ENCODE assay signal across 8 cellular contexts in genomic region chr2:173076557-173077345, GRCh38. TPM values are rescaled to one million over a fixed set of nuclear protein-coding genes. Genes with fewer than 3 reads are reported as not detected.
DNase-seq lines count a peak whose midpoint lies in the region; ATAC-seq, FAIRE-seq and TF ChIP-seq lines count a peak whose summit lies in the region.

No MANE protein-coding gene starts in this region.

- no TSS peak for BruUV-seq in OCI-LY7 (replicated peaks; lab: Mats Ljungman, UMichigan)
- BruUV-seq in K562 (replicated peaks; lab: Mats Ljungman, UMichigan) = TSS peak; percentile 43

- no peak for TF ChIP-seq EP300 in K562 (IDR thresholded peaks at IDR 0.05; ENCODE audit: low read length)

- H3K27me3 ChIP-seq in BJ (ENCODE audit: control insufficient read depth, insufficient read depth, low read length) (no peaks in the 10 kb centered on the region), K562 (ENCODE audit: control insufficient read depth in 2 of 2, insufficient read depth in 2 of 2, low read length in 2 of 2) (no peaks in the 10 kb centered on the region), spleen (replicated peaks in 1 of 7) (peaks cover 0 to 12% (median 0%) of the 10 kb centered on the region in 7 donors)

- no peaks in the 10 kb centered on the region for H3K9me1 ChIP-seq in K562 (ENCODE audit: control insufficient read depth, insufficient read depth, low read length)

- H3K79me2 ChIP-seq in OCI-LY7 (ENCODE audit: insufficient read depth, low read depth, low read length) (peaks cover 18% of the 10 kb centered on the region; the same call in 1 of the 2 replicates), K562 (ENCODE audit: control insufficient read depth, insufficient read depth, low read length) (peaks cover 58% of the 10 kb centered on the region)

- POLR2A ChIA-PET in BJ (lab: Charles Lee) (interaction anchor here (0.7 to 1.0 kb wide), 3 partner anchors 74 to 286 kb away, joined by 3 to 9 read pairs (median 3); no protein-coding TSS in a partner anchor), OCI-LY7 (lab: Charles Lee) (interaction anchor here (0.6 to 0.7 kb wide), 4 partner anchors 39 to 780 kb away, joined by 3 to 11 read pairs (median 4); no protein-coding TSS in a partner anchor), K562 (lab: Yijun Ruan, JAX) (interaction anchor here (2.2 to 5.2 kb wide), 2 partner anchors 11 to 14 kb away, joined by 7 to 51 read pairs; no protein-coding TSS in a partner anchor)

- H4K20me1 ChIP-seq in OCI-LY7 (ENCODE audit: insufficient read depth, low read length) (no peaks in the 10 kb centered on the region), K562 (replicated peaks; ENCODE audit: control insufficient read depth, insufficient read depth, low read length) (no peaks in the 10 kb centered on the region)

- no peaks in the 10 kb centered on the region for H3K9me2 ChIP-seq in OCI-LY7 (ENCODE audit: insufficient read depth, low read length)

- H3K4me1 ChIP-seq in OCI-LY7 (ENCODE audit: insufficient read depth, low read length, poor library complexity, severe bottlenecking) (peaks cover 14% of the 10 kb centered on the region), K562 (replicated peaks in 1 of 2; ENCODE audit: control insufficient read depth in 2 of 2, insufficient read depth in 2 of 2, low read length in 2 of 2) (peaks cover 17% of the 10 kb centered on the region in 2 experiments; a peak in 4 of 5 replicates), spleen (peaks cover 0 to 32% (median 23%) of the 10 kb centered on the region in 6 donors)

- H3K4me2 ChIP-seq in OCI-LY7 (ENCODE audit: low read length) (peak overlapping the region; percentile 97), K562 (ENCODE audit: insufficient read depth, low read length) (peak overlapping the region; percentile 86)

- ATAC-seq in GM18867 (IDR thresholded peaks at IDR 0.05; ENCODE audit: unreplicated experiment) (peak; percentile 33), HG03066 (IDR thresholded peaks at IDR 0.05; ENCODE audit: low read depth, unreplicated experiment) (peak; percentile 36), K562 (peak; percentile 52)

- no peak for TF ChIP-seq RAD21 in K562 (CRISPR knock-in tag; conservative IDR thresholded peaks at IDR 0.05 in 1 of 2, IDR thresholded peaks at IDR 0.05 in 1 of 2)

- H3K27ac ChIP-seq in OCI-LY7 (ENCODE audit: low read depth, low read length, poor library complexity, severe bottlenecking) = peak overlapping the region; percentile 39
- peak overlapping the region; percentile 78 for H3K27ac ChIP-seq in K562 (ENCODE audit: extremely low read depth, low read depth, low read length)
- peak overlapping the region; percentile 55 to 90 (median 86) for H3K27ac ChIP-seq in spleen

- CTCF ChIA-PET in BJ (lab: Yijun Ruan, JAX) (interaction anchor here (0.5 to 3.3 kb wide), 4 partner anchors 11 to 111 kb away, joined by 3 to 8 read pairs (median 4); no protein-coding TSS in a partner anchor), OCI-LY7 (lab: Charles Lee; ENCODE audit: unreplicated experiment) (no interaction called here), K562 (lab: Yijun Ruan, JAX; ENCODE audit: low intra/inter-chr PET ratio) (interaction anchor here (0.6 kb wide), 1 partner anchor 138 kb away, joined by 4 read pairs; no protein-coding TSS in a partner anchor)

- DNase-seq in BJ (ENCODE audit: low read depth) (no peak), OCI-LY7 (ENCODE audit: low spot score) (peak; percentile 41), K562 (ENCODE audit: extremely low read depth in 1 of 4, low spot score in 3 of 4) (peak; percentile 42 to 62 (median 46)), iPS-NIHi7 (ENCODE audit: extremely low spot score) (peak; percentile 54), spleen (peak; percentile 87)
- no peak for DNase-seq in activated CD4-positive, alpha-beta T cell treated with anti-CD3 and anti-CD28 coated beads, Interleukin-2, amount 50 U/mL, for 4 hours

- peak; percentile 18 for TF ChIP-seq POLR2A in K562 (conservative IDR thresholded peaks at IDR 0.05)
- no peak for TF ChIP-seq POLR2A in spleen (IDR thresholded peaks at IDR 0.05)

- H3K9me3 ChIP-seq in OCI-LY7 (ENCODE audit: low read length) (no peaks in the 10 kb centered on the region), K562 (replicated peaks; ENCODE audit: control insufficient read depth, insufficient read depth, low read depth, low read length) (no peaks in the 10 kb centered on the region), spleen (no peaks in the 10 kb centered on the region)

- intact Hi-C loops in OCI-LY7 (cut with micrococcal nuclease; ENCODE audit: unreplicated experiment) = loop anchor here (5.0 kb wide), 2 partner anchors 136 to 276 kb away; partner anchors contain the start of gene CDCA7
- intact Hi-C loops in K562 (cut with micrococcal nuclease) = loop anchor here (2.0 kb wide), 1 partner anchor 134 kb away; no protein-coding TSS in a partner anchor
- intact Hi-C loops in spleen (cut with DNase I; ENCODE audit: low total_unique reads) = no loop called here

- TF ChIP-seq CTCF in BJ (IDR thresholded peaks at IDR 0.05; ENCODE audit: insufficient read depth, low read depth, low read length) (no peak), OCI-LY7 (conservative IDR thresholded peaks at IDR 0.05; ENCODE audit: low read length) (no peak), K562 (IDR thresholded peaks at IDR 0.05 in 2 of 3, conservative IDR thresholded peaks at IDR 0.05 in 1 of 3; ENCODE audit: insufficient read depth in 2 of 3, low read depth in 1 of 3, low read length in 3 of 3) (no peak), spleen (IDR thresholded peaks at IDR 0.05 in 8 of 11, conservative IDR thresholded peaks at IDR 0.05 in 3 of 11) (no peak)

- peak overlapping the region; percentile 85 to 99 for H3K9ac ChIP-seq in K562 (ENCODE audit: insufficient read depth in 1 of 2, low read depth in 2 of 2, low read length in 2 of 2)

- H3K4me3 ChIP-seq in BJ (ENCODE audit: low read depth, low read length) (peak overlapping the region; percentile 77), OCI-LY7 (ENCODE audit: low read depth, low read length, poor library complexity, severe bottlenecking) (peak overlapping the region; percentile 76), K562 (peak overlapping the region; percentile 66), spleen (peak overlapping the region; percentile 57 to 89 (median 82))

- H3K36me3 ChIP-seq in BJ (ENCODE audit: control insufficient read depth, insufficient read depth, low read length) (no peaks in the 10 kb centered on the region), OCI-LY7 (ENCODE audit: insufficient read depth, low read length) (no peaks in the 10 kb centered on the region), K562 (ENCODE audit: control insufficient read depth, insufficient read depth, low read length) (peaks cover 4% of the 10 kb centered on the region; the same call in 1 of the 3 replicates), spleen (no peaks in the 10 kb centered on the region)

- H2AFZ ChIP-seq in OCI-LY7 (ENCODE audit: low read length) = peak overlapping the region; percentile 99
- H2AFZ ChIP-seq in K562 (ENCODE audit: low read depth, low read length) = peak overlapping the region; percentile 85

- in situ Hi-C loops in K562 (cut with MboI) = no loop called here

- no peak for FAIRE-seq in K562 (lab: Jason Lieb, UNC)

- WGBS in K562 (ENCODE audit: insufficient coverage, low coverage, missing lambda C conversion rate) = 1% methylated on average over 27 of the region's 27 CpGs
- WGBS in spleen, 5 donors = 4 to 7% (median 5%) methylated on average over 27 of the region's 27 CpGs

TF ChIP-seq in K562, 482 proteins besides CTCF, POLR2A, EP300 and RAD21 (continues in another document):
- TF ChIP-seq ZBED1 (IDR thresholded peaks at IDR 0.05) = no peak
- no peak for TF ChIP-seq NELFE (IDR thresholded peaks at IDR 0.05; ENCODE audit: insufficient read depth, insufficient read length)
- TF ChIP-seq MAZ (CRISPR knock-in tag; conservative IDR thresholded peaks at IDR 0.05 in 1 of 2, IDR thresholded peaks at IDR 0.05 in 1 of 2) = peak in 1 of 2 experiments; percentile 12; a peak in 1 of 4 replicates
- no peak for TF ChIP-seq NFATC3 (IDR thresholded peaks at IDR 0.05)
- 0 out of 2 replicates have a peak, but pooled peaks have one; percentile 15 for TF ChIP-seq ZNF830 (CRISPR knock-in tag; IDR thresholded peaks at IDR 0.05)
- peak; percentile 21 for TF ChIP-seq ASH1L (IDR thresholded peaks at IDR 0.05; ENCODE audit: borderline replicate concordance, low read depth, partially characterized antibody)
- peak; percentile 72; the same call in 1 of the 2 replicates for TF ChIP-seq BRD4 (IDR thresholded peaks at IDR 0.05)
- TF ChIP-seq MCM5 (IDR thresholded peaks at IDR 0.05; ENCODE audit: low read depth) = no peak

RNA-seq across cellular contexts. Expression of gene MAP3K20, which starts 1.1 kb away (rescaled TPM):
- 45.4 and 76.7 TPM in 2 replicates for polyA plus RNA-seq in BJ (2011; rRNA removed)
- polyA minus RNA-seq in BJ (2011; rRNA and poly(A)+ RNA removed) = 41.7 and 43.0 TPM in 2 replicates
- 8.2 and 9.1 TPM in 2 replicates for total RNA-seq in OCI-LY7 (2014; rRNA removed; shearing (Covaris generic))
- total RNA-seq in OCI-LY7 (2022) = 17.3 and 17.9 TPM in 2 replicates
- 28.1 and 49.5 TPM in 2 replicates for total RNA-seq in K562 (2011; cell fraction: chromatin; rRNA removed; ENCODE audit: low replicate concordance)
- 9.5 and 14.5 TPM in 2 replicates for total RNA-seq in K562 (2011; cell fraction: nucleolus; rRNA removed)
- total RNA-seq in K562 (2011; cell fraction: nucleoplasm; rRNA removed) = 23.2 and 33.6 TPM in 2 replicates
- total RNA-seq in K562 (2014; rRNA removed) = 19.2 and 19.3 TPM in 2 replicates
- 34.2 and 38.0 TPM in 2 replicates for total RNA-seq in K562 (2014; rRNA removed; fragmentation: Illumina TruSeq; extraction: Trizol)
- total RNA-seq in K562 (2015; rRNA removed; fragmentation: Illumina TruSeq; extraction: Trizol) = 30.2 and 32.8 TPM in 2 replicates
- total RNA-seq in K562 (2021) = 28.2 and 30.4 TPM in 2 replicates
- polyA plus RNA-seq in K562 (2011; rRNA removed) = 26.0 and 29.8 TPM in 2 replicates
- 8.6 and 15.5 TPM in 2 replicates for polyA plus RNA-seq in K562 (2011; cell fraction: cytosol; rRNA removed)
- 13.8 and 17.0 TPM in 2 replicates for polyA plus RNA-seq in K562 (2011; cell fraction: nucleus; rRNA removed)
- polyA plus RNA-seq in K562 (2012) = 15.6 and 16.9 TPM in 2 replicates
- polyA plus RNA-seq in K562 (2014; fragmentation: Illumina TruSeq; extraction: Trizol) = 25.6 and 27.3 TPM in 2 replicates
- 1 to 10 TPM; 9.8 to 9.9 TPM for polyA plus RNA-seq in K562 (2014; fragmentation: Nextera tagmentation; extraction: Ambion mirVana)
- 16.0 and 17.2 TPM in 2 replicates for polyA plus RNA-seq in K562 (2014; rRNA removed)
- 47.1 and 53.1 TPM in 2 replicates for polyA minus RNA-seq in K562 (2011; rRNA and poly(A)+ RNA removed)
- polyA minus RNA-seq in K562 (2011; cell fraction: cytosol; rRNA and poly(A)+ RNA removed) = 25.6 and 51.2 TPM in 2 replicates
- polyA minus RNA-seq in K562 (2011; cell fraction: nucleus; rRNA and poly(A)+ RNA removed) = 16.3 and 27.7 TPM in 2 replicates
- 10 to 100 TPM; 11.1 to 24.1 (median 17.5) TPM for total RNA-seq in spleen
- polyA plus RNA-seq in spleen = 1 to 10 TPM; 3.2 to 6.0 (median 3.8) TPM

Comparison
In these comparisons a context has a peak if more than half of its experiments do, and no peak if none do; other contexts are left out.
1. DNase-seq: peak in OCI-LY7 (single experiment), K562 (4 of 4), iPS-NIHi7 (single experiment) and spleen (single experiment); none in BJ (single experiment) and activated CD4-positive, alpha-beta T cell treated with anti-CD3 and anti-CD28 coated beads, Interleukin-2, amount 50 U/mL, for 4 hours (0 of 2).
2. Peak in every context shown above with its lines, with median percentiles within 50 percentile points of each other: H3K4me3 ChIP-seq, ATAC-seq and H3K27ac ChIP-seq.